In the genomic region with DNA sequence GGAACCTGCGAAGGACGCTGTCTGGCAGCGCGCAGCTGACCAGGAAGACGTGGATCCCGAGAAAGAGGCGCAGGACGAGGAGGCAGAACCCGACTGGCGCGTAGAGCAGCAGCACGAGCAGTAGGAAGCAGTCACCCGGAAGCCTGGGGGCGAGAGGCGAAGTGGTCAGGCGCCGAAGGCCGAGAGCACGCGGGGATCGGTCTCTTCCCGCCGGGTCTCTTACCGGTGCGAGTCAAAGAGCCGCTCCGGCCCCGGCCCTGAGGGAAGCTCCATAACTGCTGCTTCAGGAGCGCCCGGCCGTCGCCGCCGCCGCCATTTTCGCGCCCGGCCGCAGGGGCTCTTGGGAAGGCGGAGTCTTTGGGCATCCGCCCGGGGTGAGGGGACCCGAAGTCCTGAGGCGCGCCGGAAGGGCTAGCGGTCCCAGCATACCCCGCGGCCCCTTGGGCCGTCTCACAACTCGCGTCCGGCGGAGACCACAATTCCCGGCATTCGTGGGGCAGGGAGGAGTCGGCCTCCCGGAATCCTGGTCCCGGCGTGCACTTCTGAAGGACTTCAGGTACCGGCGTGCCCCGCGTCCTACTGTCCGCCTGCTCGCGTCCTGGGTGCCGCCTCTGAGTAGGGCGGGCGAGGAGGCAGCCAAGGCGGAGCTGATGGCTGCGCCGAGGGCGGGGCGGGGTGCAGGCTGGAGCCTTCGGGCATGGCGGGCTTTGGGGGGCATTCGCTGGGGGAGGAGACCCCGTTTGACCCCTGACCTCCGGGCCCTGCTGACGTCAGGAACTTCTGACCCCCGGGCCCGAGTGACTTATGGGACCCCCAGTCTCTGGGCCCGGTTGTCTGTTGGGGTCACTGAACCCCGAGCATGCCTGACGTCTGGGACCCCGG, we compare ENCODE assay signal across 8 cellular contexts. TPM values are rescaled to one million over a fixed set of nuclear protein-coding genes. Genes with fewer than 3 reads are reported as not detected.
A peak's percentile ranks its signal among the peaks of the same experiment; 100 is the strongest.
DNase-seq lines count a peak whose midpoint lies in the region; ATAC-seq and TF ChIP-seq lines count a peak whose summit lies in the region.

AUP1 (minus strand) TSS at position 350 of the 882 bp plus-strand sequence; CDS start at position 273, 77 bp downstream.
HTRA2 (plus strand) TSS at position 577 of the 882 bp plus-strand sequence; CDS start at position 651, 74 bp downstream.

- TF ChIP-seq CTCF in GM12875 (IDR thresholded peaks at IDR 0.05; ENCODE audit: borderline replicate concordance, insufficient read depth, low read depth, low read length) (no peak), type B pancreatic cell (conservative IDR thresholded peaks at IDR 0.05) (no peak)

- H3K4me3 Mint-ChIP-seq in T-cell (peak within 1 kb of the TSS; percentile 90 to 95 (median 95)), type B pancreatic cell (peak within 1 kb of the TSS; percentile 98)

- peaks cover 37 to 47% (median 46%) of the 10 kb centered on the region in 3 donors for H3K4me1 Mint-ChIP-seq in T-cell
- H3K4me1 Mint-ChIP-seq in type B pancreatic cell (ENCODE audit: unreplicated experiment), result peaks cover 29% of the 10 kb centered on the region

- H3K27me3 Mint-ChIP-seq in T-cell (no peaks in the 10 kb centered on the region), type B pancreatic cell (no peaks in the 10 kb centered on the region)

- peak within 1 kb of the TSS; percentile 70 for H3K27ac ChIP-seq in adipose tissue (ENCODE audit: low read depth, low read length)

- peak within 1 kb of the TSS; percentile 82 for H3K4me3 ChIP-seq in GM12875 (ENCODE audit: low read depth, low read length)

- peaks cover 43% of the 10 kb centered on the region for H3K36me3 Mint-ChIP-seq in T-cell
- H3K36me3 Mint-ChIP-seq in type B pancreatic cell, result peaks cover 17% of the 10 kb centered on the region

- no peaks in the 10 kb centered on the region for H3K9me3 Mint-ChIP-seq in T-cell
- H3K9me3 Mint-ChIP-seq in type B pancreatic cell, result no peaks in the 10 kb centered on the region

- H3K27ac Mint-ChIP-seq in T-cell, result peak within 1 kb of the TSS; percentile 94
- peak within 1 kb of the TSS; percentile 89 for H3K27ac Mint-ChIP-seq in type B pancreatic cell

- 0 to 1% (median 0%) methylated on average over 82 to 87 of the region's 87 CpGs for WGBS in adipose tissue, 3 donors

- DNase-seq in NCI-H1436 treated with DMSO at 0.1 percent for 48 hours (lab: John Stamatoyannopoulos, UW) (peak; percentile 91), T-cell (peak; percentile 71 to 90 (median 80)), cardiac septum (ENCODE audit: low spot score) (peak; percentile 99), pons (ENCODE audit: low spot score) (peak; percentile 98), type B pancreatic cell (ENCODE audit: extremely low spot score, unreplicated experiment) (peak; percentile 98)

- POLR2A ChIA-PET in T-cell (lab: Charles Lee), result interaction anchor here in 1 of 2 donors (0.6 to 1.2 kb wide), 2 partner anchors 21 to 46 kb away, joined by 3 to 7 read pairs; partner anchors contain the start of gene TTC31

- intact Hi-C loops in cardiac septum (cut with DNase I), result loop anchor here (1.0 to 10.0 kb wide), 8 partner anchors 19 to 705 kb away; partner anchors contain the start of genes CCDC142, DOK1, INO80B and PCGF1

- ATAC-seq in HG02798 (IDR thresholded peaks at IDR 0.05; ENCODE audit: poor library complexity, unreplicated experiment) (peak; percentile 86), T-cell (replicated peaks in 1 of 4) (peak; percentile 91 to 93 (median 92))

- CTCF ChIA-PET in T-cell (lab: Charles Lee), result interaction anchor here in 1 of 2 donors (1.0 to 3.2 kb wide), 6 partner anchors 21 to 701 kb away, joined by 3 to 35 read pairs (median 3); partner anchors contain the start of genes CCDC142, PCGF1, STAMBP and TTC31

RNA-seq across cellular contexts. Expression of gene AUP1, which starts in this region (rescaled TPM):
- total RNA-seq in T-cell (100 to 1,000 TPM; 144 to 167 (median 149) TPM), cardiac septum (50.0 TPM), type B pancreatic cell (ENCODE audit: low replicate concordance) (111 and 122 TPM in 2 replicates)
- polyA plus RNA-seq in adipose tissue, result 100 to 1,000 TPM in 2 of 3 donors, 10 to 100 TPM in 1; 86.1 to 159 (median 152) TPM

RNA-seq across cellular contexts. Expression of gene HTRA2, which starts in this region (rescaled TPM):
- total RNA-seq in T-cell (10 to 100 TPM; 25.1 to 45.2 (median 38.3) TPM), cardiac septum (25.0 TPM), type B pancreatic cell (ENCODE audit: low replicate concordance) (30.7 and 42.7 TPM in 2 replicates)
- 10 to 100 TPM; 21.0 to 48.9 (median 43.7) TPM for polyA plus RNA-seq in adipose tissue

Comparison
In these comparisons a context has a peak if more than half of its experiments do, and no peak if none do; other contexts are left out.
1. Peak in every context shown above with its lines: DNase-seq, ATAC-seq, H3K4me3 ChIP-seq and H3K27ac ChIP-seq.